ENCODE assay signal across 2 cellular contexts in the genomic region with DNA sequence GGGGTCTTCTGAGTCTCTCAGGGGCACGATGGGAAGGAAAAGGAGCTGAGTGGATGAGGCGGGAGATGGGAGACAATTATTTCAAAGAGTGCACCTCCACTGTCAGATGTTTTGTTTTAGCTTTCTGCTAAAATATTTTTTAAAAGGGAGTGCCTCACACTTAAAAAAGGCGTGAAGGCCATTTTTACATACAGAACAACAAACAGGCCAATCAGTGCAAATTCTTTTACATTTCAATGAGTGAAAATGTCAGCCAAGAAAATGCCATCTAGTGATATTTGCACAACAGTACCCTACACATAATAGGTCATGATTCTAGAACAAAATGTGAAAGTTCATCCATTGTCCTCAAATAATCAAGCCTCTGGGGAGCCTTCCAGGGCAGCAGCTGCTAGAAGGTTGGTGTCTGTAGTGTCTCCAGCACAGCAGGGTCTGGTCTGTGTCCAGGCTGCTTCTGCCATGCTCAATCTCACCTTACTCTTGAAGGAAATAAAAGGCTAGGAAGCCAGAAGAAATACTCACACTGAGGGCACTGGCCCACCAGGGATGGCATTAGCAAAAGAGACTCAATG.
TF ChIP-seq lines count a peak whose summit lies in the region.

No MANE protein-coding gene starts in this region.

TF ChIP-seq in liver, 16 proteins besides CTCF, POLR2A, EP300 and RAD21:
- TF ChIP-seq HNF4G (IDR thresholded peaks at IDR 0.05) (no peak), NR2F2 (IDR thresholded peaks at IDR 0.05) (peak; percentile 73), FOXA2 (IDR thresholded peaks at IDR 0.05) (no peak)
TF ChIP-seq in liver: peak in this region for 1.

TF ChIP-seq in HepG2, 621 proteins besides CTCF, POLR2A, EP300 and RAD21:
- TF ChIP-seq, protein P1, sequence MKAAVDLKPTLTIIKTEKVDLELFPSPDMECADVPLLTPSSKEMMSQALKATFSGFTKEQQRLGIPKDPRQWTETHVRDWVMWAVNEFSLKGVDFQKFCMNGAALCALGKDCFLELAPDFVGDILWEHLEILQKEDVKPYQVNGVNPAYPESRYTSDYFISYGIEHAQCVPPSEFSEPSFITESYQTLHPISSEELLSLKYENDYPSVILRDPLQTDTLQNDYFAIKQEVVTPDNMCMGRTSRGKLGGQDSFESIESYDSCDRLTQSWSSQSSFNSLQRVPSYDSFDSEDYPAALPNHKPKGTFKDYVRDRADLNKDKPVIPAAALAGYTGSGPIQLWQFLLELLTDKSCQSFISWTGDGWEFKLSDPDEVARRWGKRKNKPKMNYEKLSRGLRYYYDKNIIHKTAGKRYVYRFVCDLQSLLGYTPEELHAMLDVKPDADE (CRISPR knock-in tag; IDR thresholded peaks at IDR 0.05), result no peak
- no peak for TF ChIP-seq ZNF333 (CRISPR knock-in tag; IDR thresholded peaks at IDR 0.05; ENCODE audit: borderline replicate concordance)
- no peak for TF ChIP-seq KLF15 (CRISPR knock-in tag; IDR thresholded peaks at IDR 0.05; ENCODE audit: borderline replicate concordance)
- TF ChIP-seq GATAD2A (CRISPR knock-in tag; IDR thresholded peaks at IDR 0.05), result no peak
- no peak for TF ChIP-seq FLYWCH1 (CRISPR knock-in tag; IDR thresholded peaks at IDR 0.05)
- TF ChIP-seq, protein P2, sequence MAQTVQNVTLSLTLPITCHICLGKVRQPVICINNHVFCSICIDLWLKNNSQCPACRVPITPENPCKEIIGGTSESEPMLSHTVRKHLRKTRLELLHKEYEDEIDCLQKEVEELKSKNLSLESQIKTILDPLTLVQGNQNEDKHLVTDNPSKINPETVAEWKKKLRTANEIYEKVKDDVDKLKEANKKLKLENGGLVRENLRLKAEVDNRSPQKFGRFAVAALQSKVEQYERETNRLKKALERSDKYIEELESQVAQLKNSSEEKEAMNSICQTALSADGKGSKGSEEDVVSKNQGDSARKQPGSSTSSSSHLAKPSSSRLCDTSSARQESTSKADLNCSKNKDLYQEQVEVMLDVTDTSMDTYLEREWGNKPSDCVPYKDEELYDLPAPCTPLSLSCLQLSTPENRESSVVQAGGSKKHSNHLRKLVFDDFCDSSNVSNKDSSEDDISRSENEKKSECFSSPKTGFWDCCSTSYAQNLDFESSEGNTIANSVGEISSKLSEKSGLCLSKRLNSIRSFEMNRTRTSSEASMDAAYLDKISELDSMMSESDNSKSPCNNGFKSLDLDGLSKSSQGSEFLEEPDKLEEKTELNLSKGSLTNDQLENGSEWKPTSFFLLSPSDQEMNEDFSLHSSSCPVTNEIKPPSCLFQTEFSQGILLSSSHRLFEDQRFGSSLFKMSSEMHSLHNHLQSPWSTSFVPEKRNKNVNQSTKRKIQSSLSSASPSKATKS (CRISPR knock-in tag; IDR thresholded peaks at IDR 0.05), result no peak
- no peak for TF ChIP-seq ATF7 (IDR thresholded peaks at IDR 0.05)
- TF ChIP-seq ATF7 (CRISPR knock-in tag; IDR thresholded peaks at IDR 0.05), result no peak
- TF ChIP-seq, protein P3, sequence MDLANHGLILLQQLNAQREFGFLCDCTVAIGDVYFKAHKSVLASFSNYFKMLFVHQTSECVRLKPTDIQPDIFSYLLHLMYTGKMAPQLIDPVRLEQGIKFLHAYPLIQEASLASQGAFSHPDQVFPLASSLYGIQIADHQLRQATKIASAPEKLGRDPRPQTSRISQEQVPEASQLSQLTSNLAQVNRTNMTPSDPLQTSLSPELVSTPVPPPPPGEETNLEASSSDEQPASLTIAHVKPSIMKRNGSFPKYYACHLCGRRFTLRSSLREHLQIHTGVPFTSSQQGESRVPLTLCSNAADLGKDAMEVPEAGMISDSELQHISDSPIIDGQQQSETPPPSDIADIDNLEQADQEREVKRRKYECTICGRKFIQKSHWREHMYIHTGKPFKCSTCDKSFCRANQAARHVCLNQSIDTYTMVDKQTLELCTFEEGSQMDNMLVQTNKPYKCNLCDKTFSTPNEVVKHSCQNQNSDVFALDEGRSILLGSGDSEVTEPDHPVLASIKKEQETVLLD (CRISPR knock-in tag; IDR thresholded peaks at IDR 0.05; ENCODE audit: low read depth), result no peak
- no peak for TF ChIP-seq ZNF234 (CRISPR knock-in tag; conservative IDR thresholded peaks at IDR 0.05)
- TF ChIP-seq MXI1 (IDR thresholded peaks at IDR 0.05; ENCODE audit: borderline replicate concordance, low read depth, low read length), result no peak
